In genomic region chr15:67188551-67189218, GRCh38 we compare ENCODE assay signal across 10 cellular contexts.
A peak's percentile ranks its signal among the peaks of the same experiment; 100 is the strongest.
DNase-seq lines count a peak whose midpoint lies in the region; ATAC-seq, FAIRE-seq and TF ChIP-seq lines count a peak whose summit lies in the region.
"Had no signal": no experiment of that assay in that cellular context is flagged by ENCODE, and none has a peak within 500 bp of the region (broad histone marks: within the 10 kb centered on the region; RNA-seq: fewer than 3 reads in every experiment).

No MANE protein-coding gene starts in this region.

- H2BK120ac ChIP-seq in H1 (replicated peaks; ENCODE audit: low read depth, low read length): no peak overlapping the region

- H3K56ac ChIP-seq in H1 (replicated peaks; ENCODE audit: insufficient read length, low read depth, low read length): no peak overlapping the region

- H4K5ac ChIP-seq in H1 (ENCODE audit: insufficient read length, low read depth, low read length): no peak overlapping the region

- no peak overlapping the region for H3K18ac ChIP-seq in H1 (ENCODE audit: extremely low read depth, low read length)

- no TSS peak for BruUV-seq in HepG2 (replicated peaks; lab: Mats Ljungman, UMichigan)

- peaks cover 38% of the 10 kb centered on the region in 2 donors for H3K36me3 Mint-ChIP-seq in naive B cell

- peaks cover 21% of the 10 kb centered on the region for H3K4me1 ChIP-seq in HepG2 (ENCODE audit: insufficient read depth, low read length)
- H3K4me1 ChIP-seq in right lobe of liver: no peaks in the 10 kb centered on the region
- H3K4me1 ChIP-seq in H1 (replicated peaks in 1 of 4; ENCODE audit: control insufficient read depth in 3 of 4, insufficient read depth in 4 of 4, low read length in 3 of 4): no peaks in the 10 kb centered on the region
- no peaks in the 10 kb centered on the region for H3K4me1 ChIP-seq in aorta (ENCODE audit: control insufficient read depth in 1 of 2, insufficient read depth in 2 of 2, low read length in 2 of 2)
- H3K4me1 ChIP-seq in HAP-1: no peaks in the 10 kb centered on the region

- no peak overlapping the region for H2BK15ac ChIP-seq in H1 (ENCODE audit: low read length)

- H3K9ac ChIP-seq in HepG2 (ENCODE audit: insufficient read depth, low read depth, low read length) (no peak overlapping the region), H1 (replicated peaks in 1 of 4; ENCODE audit: extremely low read depth in 1 of 4, low read depth in 3 of 4, low read length in 3 of 4) (no peak overlapping the region)

- H3K9me3 Mint-ChIP-seq in naive B cell: no peaks in the 10 kb centered on the region

- H3K27me3 ChIP-seq in HepG2 (ENCODE audit: control insufficient read depth in 1 of 2, insufficient read depth in 2 of 2, low read length in 2 of 2) (no peaks in the 10 kb centered on the region), right lobe of liver (no peaks in the 10 kb centered on the region), H1 (replicated peaks in 1 of 4; ENCODE audit: control insufficient read depth in 3 of 4, extremely low read depth in 1 of 4, insufficient read depth in 3 of 4, low read length in 3 of 4) (no peaks in the 10 kb centered on the region), aorta (ENCODE audit: control insufficient read depth in 1 of 2, insufficient read depth in 2 of 2, low read length in 1 of 2) (no peaks in the 10 kb centered on the region), HAP-1 (ENCODE audit: low read depth) (no peaks in the 10 kb centered on the region)

- 94% methylated on average over 6 of the region's 8 CpGs for WGBS in HepG2 (ENCODE audit: low lambda C conversion rate)
- WGBS in right lobe of liver (ENCODE audit: insufficient coverage, low coverage, low lambda C conversion rate, missing lambda C conversion rate): 59% methylated on average over 2 of the region's 8 CpGs
- 93% methylated on average over 8 of the region's 8 CpGs; no CpG with 5 or more reads in 1 of the 2 experiments for WGBS in H1 (ENCODE audit: extremely low coverage in 1 of 2, insufficient coverage in 1 of 2, insufficient read length in 1 of 2, insufficient replicate concordance in 2 of 2, low coverage in 1 of 2, low lambda C conversion rate in 2 of 2, missing lambda C conversion rate in 1 of 2), 2 experiments
- WGBS in aorta, 2 donors: 51 to 52% methylated on average over 8 of the region's 8 CpGs

- H4K20me1 ChIP-seq in HepG2 (ENCODE audit: insufficient read depth, low read length) (no peaks in the 10 kb centered on the region), H1 (replicated peaks in 1 of 2; ENCODE audit: control insufficient read depth in 1 of 2, insufficient read depth in 2 of 2, low read length in 2 of 2) (peaks cover 0 to 2% of the 10 kb centered on the region in 2 experiments)

- no peak overlapping the region for H2AK5ac ChIP-seq in H1 (ENCODE audit: low read depth, low read length)

- no peak for TF ChIP-seq EP300 in HepG2 (IDR thresholded peaks at IDR 0.05; ENCODE audit: low read depth in 2 of 2, low read length in 2 of 2)
- no peak for TF ChIP-seq EP300 in HepG2 (CRISPR knock-in tag; IDR thresholded peaks at IDR 0.05; ENCODE audit: borderline replicate concordance)
- no peak for TF ChIP-seq EP300 in H1 (IDR thresholded peaks at IDR 0.05; ENCODE audit: borderline replicate concordance in 1 of 2, low read depth in 2 of 2, low read length in 2 of 2)

- H2BK5ac ChIP-seq in H1 (ENCODE audit: low read depth, low read length): no peak overlapping the region

- DNase-seq in HepG2 (ENCODE audit: low spot score) (no peak), right lobe of liver (no peak), H1 (ENCODE audit: low read depth in 1 of 2, low spot score in 2 of 2) (no peak), naive B cell (no peak), aorta (no peak), HAP-1 (ENCODE audit: low spot score in 2 of 2) (no peak), urothelium cell line (ENCODE audit: low spot score) (no peak)
- DNase-seq: activated CD4-positive, alpha-beta T cell treated with anti-CD3 and anti-CD28 coated beads, Interleukin-2, amount 50 U/mL, for 4 hours; PC-3 had no signal

- ATAC-seq in HepG2: no peak
- no peak for ATAC-seq in right lobe of liver
- ATAC-seq in naive B cell (ENCODE audit: low read depth in 2 of 2): no peak
- peak; percentile 20 for ATAC-seq in aorta (ENCODE audit: low FRiP score)
- no peak for ATAC-seq in HG02642 (IDR thresholded peaks at IDR 0.05; ENCODE audit: poor library complexity, unreplicated experiment)
- ATAC-seq: PC-3 had no signal

- H3K4me1 Mint-ChIP-seq in naive B cell: peaks cover 12 to 14% (median 13%) of the 10 kb centered on the region in 3 donors

- 0 out of 2 replicates have a peak overlapping the region, but pooled peaks have one; percentile 59 for H4K8ac ChIP-seq in H1 (ENCODE audit: extremely low read depth, insufficient read depth, low read length)

- TF ChIP-seq CTCF in HepG2 (CRISPR knock-in tag; IDR thresholded peaks at IDR 0.05): no peak
- TF ChIP-seq CTCF in right lobe of liver (IDR thresholded peaks at IDR 0.05): no peak
- TF ChIP-seq CTCF in H1 (IDR thresholded peaks at IDR 0.05; ENCODE audit: control extremely low read depth in 1 of 3, insufficient read depth in 1 of 3, low read depth in 1 of 3, low read length in 3 of 3): no peak

- no peaks in the 10 kb centered on the region for H3K23me2 ChIP-seq in H1 (ENCODE audit: low read depth, low read length)

- H3K4me3 ChIP-seq in HepG2 (replicated peaks in 1 of 3; ENCODE audit: insufficient read depth in 1 of 3, low read depth in 2 of 3, low read length in 3 of 3) (no peak overlapping the region), right lobe of liver (no peak overlapping the region), H1 (ENCODE audit: extremely low read depth in 1 of 4, insufficient read depth in 2 of 4, low read depth in 3 of 4, low read length in 4 of 4) (no peak overlapping the region), aorta (ENCODE audit: low read length in 2 of 2) (no peak overlapping the region), HAP-1 (no peak overlapping the region)

- FAIRE-seq in HepG2 (lab: Jason Lieb, UNC) (no peak), H1 (lab: Jason Lieb, UNC) (no peak), urothelium cell line (lab: Jason Lieb, UNC) (no peak)

- H2BK12ac ChIP-seq in H1 (ENCODE audit: low read depth, low read length): no peak overlapping the region

- no peak for TF ChIP-seq POLR2A in HepG2 (IDR thresholded peaks at IDR 0.05; ENCODE audit: insufficient read depth in 1 of 2, low read depth in 2 of 2, low read length in 2 of 2)
- no peak for TF ChIP-seq POLR2A in right lobe of liver (IDR thresholded peaks at IDR 0.05)
- TF ChIP-seq POLR2A in H1 (IDR thresholded peaks at IDR 0.05; ENCODE audit: control extremely low read depth in 1 of 2, low read depth in 2 of 2, low read length in 2 of 2): no peak

- H3K79me2 ChIP-seq in HepG2 (ENCODE audit: insufficient read depth, low read length) (no peaks in the 10 kb centered on the region), H1 (ENCODE audit: control insufficient read depth in 1 of 2, insufficient read depth in 2 of 2, low read length in 2 of 2) (no peaks in the 10 kb centered on the region)

- no peaks in the 10 kb centered on the region for H3K27me3 Mint-ChIP-seq in naive B cell

- intact Hi-C loops in HepG2 (cut with micrococcal nuclease; ENCODE audit: unreplicated experiment) (no loop called here), right lobe of liver (cut with DNase I) (no loop called here), aorta (cut with DNase I) (loop anchor here in 1 of 2 donors (5.0 kb wide), 1 partner anchor 64 kb away; the partner anchor contains the start of genes AAGAB and IQCH)

- peak overlapping the region in 1 of 8 donors; percentile 54 for H3K4me3 Mint-ChIP-seq in naive B cell

- H3K4ac ChIP-seq in H1 (replicated peaks; ENCODE audit: insufficient read length, low read depth, low read length): no peak overlapping the region

- in situ Hi-C loops in HepG2 (cut with HindIII; ENCODE audit: extremely low pct_ligation_motif_present, low pct_unique_long_range_greater_than_20kb): no loop called here
- in situ Hi-C loops in HAP-1 (cut with MboI; ENCODE audit: low sequenced_read_pairs): no loop called here

- H4K91ac ChIP-seq in H1 (replicated peaks; ENCODE audit: insufficient read length, low read length): no peak overlapping the region

- H3K79me1 ChIP-seq in H1 (ENCODE audit: low read depth, low read length): no peaks in the 10 kb centered on the region

- no peak overlapping the region for H2BK20ac ChIP-seq in H1 (ENCODE audit: low read length)

- H3K27ac ChIP-seq in HepG2 (ENCODE audit: extremely low read length, insufficient read depth, low read length) (no peak overlapping the region), right lobe of liver (no peak overlapping the region), H1 (ENCODE audit: low read depth, low read length) (no peak overlapping the region), aorta (ENCODE audit: low read depth in 1 of 2, low read length in 2 of 2) (peak overlapping the region; percentile 31 to 93)

- TF ChIP-seq RAD21 in HepG2 (CRISPR knock-in tag; IDR thresholded peaks at IDR 0.05) (no peak), H1 (IDR thresholded peaks at IDR 0.05 in 1 of 2, conservative IDR thresholded peaks at IDR 0.05 in 1 of 2; ENCODE audit: low read depth in 2 of 2, low read length in 2 of 2) (no peak)

- H3K9me3 ChIP-seq in HepG2 (ENCODE audit: low read length) (no peaks in the 10 kb centered on the region), right lobe of liver (no peaks in the 10 kb centered on the region), H1 (ENCODE audit: insufficient read depth in 2 of 2, low read depth in 1 of 2, low read length in 1 of 2) (no peaks in the 10 kb centered on the region), aorta (ENCODE audit: control insufficient read depth, low read length) (no peaks in the 10 kb centered on the region), HAP-1 (no peaks in the 10 kb centered on the region)

- H3K14ac ChIP-seq in H1 (ENCODE audit: insufficient read length): no peak overlapping the region

- no peak overlapping the region for H3K4me2 ChIP-seq in HepG2 (ENCODE audit: low read depth, low read length)
- H3K4me2 ChIP-seq in H1 (ENCODE audit: insufficient read depth in 1 of 2, low read depth in 2 of 2, low read length in 2 of 2): no peak overlapping the region

- no peak overlapping the region for H3K23ac ChIP-seq in H1 (ENCODE audit: insufficient read length)

- H2AFZ ChIP-seq in HepG2 (ENCODE audit: low read length) (no peak overlapping the region), H1 (ENCODE audit: low read length) (no peak overlapping the region)

- H3K36me3 ChIP-seq in HepG2 (replicated peaks in 1 of 2; ENCODE audit: control insufficient read depth in 1 of 2, insufficient read depth in 2 of 2, low read length in 2 of 2) (peaks cover 42 to 83% of the 10 kb centered on the region in 2 experiments), right lobe of liver (peaks cover 0 to 66% (median 12%) of the 10 kb centered on the region in 4 donors), H1 (ENCODE audit: control insufficient read depth in 2 of 4, insufficient read depth in 4 of 4, low read length in 3 of 4) (peaks cover 0 to 15% (median 4%) of the 10 kb centered on the region in 4 experiments; a peak in 7 of 8 replicates), aorta (ENCODE audit: control insufficient read depth in 1 of 2, insufficient read depth in 2 of 2, low read length in 1 of 2) (peaks cover 0 to 1% of the 10 kb centered on the region in 2 donors), HAP-1 (replicated peaks) (peaks cover 75% of the 10 kb centered on the region)

- H3K27ac Mint-ChIP-seq in naive B cell: peak overlapping the region in 5 of 6 donors; percentile 69 to 88 (median 82)

- POLR2A ChIA-PET in HepG2 (lab: Yijun Ruan, JAX) (no interaction called here), H1 (lab: Charles Lee; ENCODE audit: partially characterized antibody) (interaction anchor here (1.4 kb wide), 1 partner anchor 10 kb away, joined by 4 read pairs; no protein-coding TSS in a partner anchor)

- CTCF ChIA-PET in HepG2 (lab: Yijun Ruan, JAX; ENCODE audit: low intra/inter-chr PET ratio, low total read pairs) (no interaction called here), H1 (lab: Charles Lee; ENCODE audit: partially characterized antibody) (interaction anchor here (1.2 to 2.7 kb wide), 2 partner anchors 10 to 51 kb away, joined by 3 to 10 read pairs; no protein-coding TSS in a partner anchor)

Comparison
In these comparisons a context has a peak if more than half of its experiments do, and no peak if none do; other contexts are left out.
1. H3K27ac ChIP-seq: peak in aorta (2 of 2); none in HepG2 (single experiment), right lobe of liver (0 of 3) and H1 (single experiment).